Comparison of ENCODE assay signal across 34 cellular contexts in genomic region chr16:9184354-9184690, GRCh38.
"Had no signal": no experiment of that assay in that cellular context is flagged by ENCODE, and none has a peak within 500 bp of the region (broad histone marks: within the 10 kb centered on the region; RNA-seq: fewer than 3 reads in every experiment).

No MANE protein-coding gene starts in this region.

- DNase-seq: activated CD4-positive, alpha-beta memory T cell treated with anti-CD3 and anti-CD28 coated beads for 36 hours; activated CD4-positive, alpha-beta T cell treated with anti-CD3 and anti-CD28 coated beads for 36 hours; activated CD4-positive, alpha-beta T cell treated with anti-CD3 and anti-CD28 coated beads, Interleukin-2, amount 10 ng/mL, durations not matched to agents 24 days and 14 days; activated CD4-positive, CD25-positive, alpha-beta regulatory T cell; activated CD4-positive, CD25-positive, alpha-beta regulatory T cell treated with anti-CD3 and anti-CD28 coated beads, Interleukin-2, amount 50 U/mL, for 72 hours; activated CD8-positive, alpha-beta memory T cell treated with anti-CD3 and anti-CD28 coated beads, Interleukin-2, amount 10 ng/mL, durations not matched to agents 7 days and 5 days; activated CD8-positive, alpha-beta memory T cell treated with anti-CD3 and anti-CD28 coated beads, Interleukin-2, amount 50 U/mL, for 4 hours; activated CD8-positive, alpha-beta T cell treated with anti-CD3 and anti-CD28 coated beads, Interleukin-2, amount 10 ng/mL, durations not matched to agents 7 days and 5 days; activated effector memory CD4-positive, alpha-beta T cell treated with anti-CD3 and anti-CD28 coated beads, Interleukin-2, amount 50 U/mL, for 16 hours; activated naive CD4-positive, alpha-beta T cell treated with anti-CD3 and anti-CD28 coated beads for 36 hours; activated naive CD8-positive, alpha-beta T cell treated with anti-CD3 and anti-CD28 coated beads for 36 hours; activated naive CD8-positive, alpha-beta T cell treated with anti-CD3 and anti-CD28 coated beads, Interleukin-2, amount 50 U/mL, for 24 hours; activated T-cell treated with anti-CD3 and anti-CD28 coated beads, Interleukin-2, amount 50 U/mL, for 1 hour; activated T-cell treated with anti-CD3 and anti-CD28 coated beads, Interleukin-2, amount 50 U/mL, for 48 hours; adrenal gland; amygdala; aorta; body of pancreas; central memory CD4-positive, alpha-beta T cell; cerebellar nuclear complex; colonic mucosa; effector CD8-positive, alpha-beta T cell; esophagus squamous epithelium; foreskin melanocyte; heart right ventricle; T-helper 17 cell; T1000; WERI-Rb-1 had no signal

- H3K4me3 ChIP-seq: adrenal gland, body of pancreas, breast epithelium, cardiac muscle cell, colonic mucosa, esophagus squamous epithelium, gastroesophageal sphincter, heart right ventricle had no signal

- H3K36me3 ChIP-seq: adrenal gland, breast epithelium, cardiac muscle cell, colonic mucosa, esophagus squamous epithelium, gastroesophageal sphincter, heart right ventricle, WERI-Rb-1 had no signal

- H3K27ac ChIP-seq: adrenal gland, body of pancreas, breast epithelium, cardiac muscle cell, colonic mucosa, epithelial cell of prostate, esophagus squamous epithelium, gastroesophageal sphincter, heart right ventricle, WERI-Rb-1 had no signal

- H3K9me3 ChIP-seq: adrenal gland, body of pancreas, colonic mucosa, esophagus squamous epithelium, gastroesophageal sphincter, heart right ventricle had no signal

- H3K4me1 ChIP-seq: adrenal gland, breast epithelium, colonic mucosa, esophagus squamous epithelium, gastroesophageal sphincter, heart right ventricle had no signal

- ATAC-seq: activated CD4-positive, alpha-beta T cell treated with anti-CD3 and anti-CD28 coated beads for 36 hours; activated CD8-positive, alpha-beta memory T cell treated with anti-CD3 and anti-CD28 coated beads, Interleukin-2, amount 10 ng/mL, durations not matched to agents 7 days and 5 days; activated CD8-positive, alpha-beta T cell treated with anti-CD3 and anti-CD28 coated beads, Interleukin-2, amount 10 ng/mL, durations not matched to agents 7 days and 5 days; activated naive CD8-positive, alpha-beta T cell treated with anti-CD3 and anti-CD28 coated beads, Interleukin-2, amount 50 U/mL, for 24 hours; body of pancreas; gastroesophageal sphincter; heart right ventricle; T-helper 17 cell had no signal

- H3K27me3 ChIP-seq: adrenal gland, body of pancreas, breast epithelium, cardiac muscle cell, colonic mucosa, esophagus squamous epithelium, gastroesophageal sphincter, heart right ventricle had no signal

- FAIRE-seq: endometrium, endothelial cell of umbilical vein had no signal
